17 cellular contexts compared by ENCODE assay signal in the genomic region with DNA sequence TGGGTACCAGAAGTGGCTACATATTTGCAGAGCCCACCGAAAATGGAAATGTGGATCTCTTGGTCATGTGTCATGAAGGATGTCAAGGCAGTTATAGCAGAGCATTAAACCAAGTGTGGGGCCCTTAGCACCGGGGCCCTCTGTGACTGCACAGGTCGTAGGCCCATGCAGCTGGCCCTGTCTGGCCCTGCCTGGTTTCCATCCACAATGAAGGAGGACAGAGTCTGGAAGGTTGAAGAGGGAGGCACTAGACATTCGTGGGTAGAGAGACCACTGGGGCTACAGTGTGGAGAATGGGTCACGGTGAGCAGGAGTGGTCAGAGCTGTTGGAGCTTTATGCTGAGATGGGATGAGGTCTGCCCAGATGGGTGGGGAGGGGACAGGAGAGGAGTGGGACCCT. TPM values are rescaled to one million over a fixed set of nuclear protein-coding genes. Genes with fewer than 3 reads are reported as not detected.
"Had no signal": no experiment of that assay in that cellular context is flagged by ENCODE, and none has a peak within 500 bp of the region (broad histone marks: within the 10 kb centered on the region; RNA-seq: fewer than 3 reads in every experiment).

No MANE protein-coding gene starts in this region.

RNA-seq across cellular contexts. Expression of gene LGALS9C, which starts 9.6 kb away (rescaled TPM):
- total RNA-seq: hepatocyte, left cardiac atrium, mesothelial cell of epicardium, omental fat pad, ovary, progenitor cell of endocrine pancreas, pulmonary artery endothelial cell, renal cortical epithelial cell, right atrium auricular region, skeletal muscle tissue, subcutaneous adipose tissue, thoracic aorta, upper lobe of right lung, uterus had no signal
- polyA plus RNA-seq: heart right ventricle, hepatocyte, mammary epithelial cell, neural cell had no signal
